ENCODE assay signal across 19 cellular contexts in the genomic region with DNA sequence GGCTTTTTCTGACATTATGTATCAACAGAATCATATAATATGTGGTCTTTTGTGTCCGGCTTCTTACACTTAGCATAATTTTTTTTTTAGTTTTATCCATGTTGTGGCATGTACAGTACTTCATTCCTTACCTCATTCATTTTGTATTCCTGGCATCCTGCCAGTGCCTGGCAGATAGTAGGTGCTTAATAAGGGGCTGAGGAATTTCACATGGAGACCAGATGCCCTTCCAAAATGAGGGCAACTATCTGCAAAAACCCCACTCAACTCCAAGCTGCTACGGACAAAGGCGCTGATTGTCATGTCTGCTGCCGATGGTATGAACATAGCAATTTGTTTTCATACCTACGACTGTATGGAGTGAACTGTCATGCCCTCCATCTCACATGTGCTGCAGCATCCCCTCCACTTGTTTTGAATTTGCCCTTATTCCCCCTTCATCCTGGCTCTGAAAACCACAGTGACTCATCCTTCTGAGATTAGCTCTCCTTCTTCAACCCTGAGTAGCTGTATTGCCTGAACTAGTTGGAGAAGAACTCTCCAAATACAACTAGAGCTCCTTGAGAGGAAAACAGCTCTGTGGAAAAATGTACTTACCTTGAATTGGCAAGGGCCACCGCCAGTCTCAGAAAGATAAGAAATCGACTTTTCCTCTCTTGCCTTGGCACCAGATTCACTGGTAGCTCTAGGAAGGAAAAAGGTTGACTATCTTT. TPM values are rescaled to one million over a fixed set of nuclear protein-coding genes. Genes with fewer than 3 reads are reported as not detected.
DNase-seq lines count a peak whose midpoint lies in the region; ATAC-seq and TF ChIP-seq lines count a peak whose summit lies in the region.
"Had no signal": no experiment of that assay in that cellular context is flagged by ENCODE, and none has a peak within 500 bp of the region (broad histone marks: within the 10 kb centered on the region; RNA-seq: fewer than 3 reads in every experiment).

No MANE protein-coding gene starts in this region.

- peaks cover 21% of the 10 kb centered on the region for H3K27me3 ChIP-seq in IMR-90 (ENCODE audit: control insufficient read depth, insufficient read depth, low read length)
- peaks cover 18% of the 10 kb centered on the region for H3K27me3 ChIP-seq in adipocyte (replicated peaks; ENCODE audit: control insufficient read depth, insufficient read depth, low read length)

- H3K9me3 ChIP-seq in IMR-90 (ENCODE audit: control insufficient read depth, insufficient read depth, low read length), result 0 out of 2 replicates have a peak, but pooled peaks cover 3% of the 10 kb centered on the region
- H3K9me3 ChIP-seq in adipocyte (ENCODE audit: control insufficient read depth, low read length), result peaks cover 4% of the 10 kb centered on the region

- H3K4me2 ChIP-seq in IMR-90 (ENCODE audit: low read depth, low read length), result no peak overlapping the region

- CTCF ChIA-PET in IMR-90 (lab: Yijun Ruan, JAX), result no interaction called here

- no peak overlapping the region for H2BK5ac ChIP-seq in IMR-90 (ENCODE audit: low read depth, low read length, poor library complexity, severe bottlenecking)

- no peaks in the 10 kb centered on the region for H3K9me1 ChIP-seq in IMR-90 (ENCODE audit: insufficient read depth, low read length)

- no peak overlapping the region for H4K5ac ChIP-seq in IMR-90 (ENCODE audit: low read depth, low read length)

- no peak for TF ChIP-seq RAD21 in IMR-90 (IDR thresholded peaks at IDR 0.05; ENCODE audit: low read length)

- no peak overlapping the region for H3K56ac ChIP-seq in IMR-90 (ENCODE audit: extremely low read depth, insufficient read depth, low read length)

- in situ Hi-C loops in IMR-90 (cut with MboI; ENCODE audit: low sequenced_read_pairs), result no loop called here

- H3K4me3 ChIP-seq in IMR-90 (ENCODE audit: insufficient read depth, low read depth, low read length), result no peak overlapping the region
- no peak overlapping the region for H3K4me3 ChIP-seq in adipocyte (ENCODE audit: low read length)

- H3K4me1 ChIP-seq in IMR-90 (ENCODE audit: control insufficient read depth, insufficient read depth, low read length), result no peaks in the 10 kb centered on the region
- no peaks in the 10 kb centered on the region for H3K4me1 ChIP-seq in adipocyte (ENCODE audit: control insufficient read depth, insufficient read depth, low read length)

- H3K9ac ChIP-seq in IMR-90 (ENCODE audit: low read depth, low read length), result no peak overlapping the region
- H3K9ac ChIP-seq in adipocyte (ENCODE audit: low read length), result no peak overlapping the region

- no peak overlapping the region for H2AK5ac ChIP-seq in IMR-90 (ENCODE audit: low read depth, low read length)

- no peaks in the 10 kb centered on the region for H3K79me1 ChIP-seq in IMR-90 (ENCODE audit: low read depth in 1 of 2, low read length in 2 of 2)

- TF ChIP-seq CTCF in IMR-90 (conservative IDR thresholded peaks at IDR 0.05; ENCODE audit: low read depth, low read length) (no peak), GM20000 (IDR thresholded peaks at IDR 0.05; ENCODE audit: extremely low read depth, missing control alignments) (no peak)

- dilution Hi-C loops in IMR-90 (cut with HindIII; ENCODE audit: low sequenced_read_pairs, unreplicated experiment), result no loop called here

- H3K23ac ChIP-seq in IMR-90 (ENCODE audit: low read depth, low read length), result no peak overlapping the region

- intact Hi-C loops in IMR-90 (cut with micrococcal nuclease), result no loop called here

- no peaks in the 10 kb centered on the region for H4K20me1 ChIP-seq in IMR-90 (ENCODE audit: insufficient read depth, low read length)

- no peak for TF ChIP-seq POLR2A in IMR-90 (IDR thresholded peaks at IDR 0.05; ENCODE audit: low read depth, low read length)

- no peak overlapping the region for H3K18ac ChIP-seq in IMR-90 (ENCODE audit: low read depth, low read length)

- no peak overlapping the region for H2BK20ac ChIP-seq in IMR-90 (ENCODE audit: low read depth, low read length)

- no peak overlapping the region for H4K8ac ChIP-seq in IMR-90 (ENCODE audit: low read depth in 2 of 2, low read length in 2 of 2)

- no peak overlapping the region for H2BK15ac ChIP-seq in IMR-90 (ENCODE audit: low read depth, low read length)

- ATAC-seq in IMR-90 (ENCODE audit: low read depth) (no peak; the same call in 1 of the 2 replicates), GM18870 (IDR thresholded peaks at IDR 0.05; ENCODE audit: unreplicated experiment) (no peak)
- ATAC-seq: left lobe of liver; Right ventricle myocardium inferior; stimulated activated naive B cell treated with anti-CD40 and anti-IgM and Interleukin-4, amounts not matched to agents 10 μg/mL and 1 μg/mL and 100 μg/mL, for 72 hours had no signal

- no peak overlapping the region for H2AFZ ChIP-seq in IMR-90 (replicated peaks; ENCODE audit: low read length, poor library complexity)

- H3K36me3 ChIP-seq in IMR-90 (ENCODE audit: control insufficient read depth, insufficient read depth, low read length) (no peaks in the 10 kb centered on the region), adipocyte (ENCODE audit: control insufficient read depth, insufficient read depth, low read length, severe bottlenecking) (no peaks in the 10 kb centered on the region)
- H3K36me3 ChIP-seq: WERI-Rb-1 had no signal

- DNase-seq in DMS79 treated with DMSO at 0.1 percent for 48 hours (lab: John Stamatoyannopoulos, UW), result peak; percentile 9
- peak; percentile 63 for DNase-seq in IMR-90
- DNase-seq in adipocyte (ENCODE audit: low read depth), result peak; percentile 14
- DNase-seq in kidney glomerular epithelial cell (lab: John Stamatoyannopoulos, UW), result peak; percentile 62
- DNase-seq in DMS53 treated with DMSO at 0.1 percent for 48 hours (lab: John Stamatoyannopoulos, UW; ENCODE audit: unreplicated experiment), result no peak
- DNase-seq in GM20000 (ENCODE audit: low spot score), result no peak
- no peak for DNase-seq in activated gamma-delta T cell treated with Interleukin-2 at 50 U/mL for 16 hours
- DNase-seq: activated T-cell treated with anti-CD3 and anti-CD28 coated beads, Interleukin-2, amount 50 U/mL, for 48 hours; CD4-positive, alpha-beta T cell; NCI-H1048; NCI-H446; stimulated activated CD4-positive, alpha-beta T cell treated with anti-CD3 and anti-CD28 coated beads, Interleukin-1b, Interleukin-23, amount 100 ng/mL, for 48 hours; stimulated activated naive B cell treated with anti-CD40 and anti-IgM and Interleukin-4, amounts not matched to agents 10 μg/mL and 1 μg/mL and 100 μg/mL, for 72 hours; WERI-Rb-1 had no signal

- no TSS peak for BruUV-seq in IMR-90 (replicated peaks; lab: Mats Ljungman, UMichigan)

- H2AK9ac ChIP-seq in IMR-90 (replicated peaks; ENCODE audit: low read depth, low read length, poor library complexity), result no peak overlapping the region

- no CpG with 5 or more reads among the region's 7 CpGs for WGBS in IMR-90 (ENCODE audit: extremely low coverage in 2 of 2, insufficient read length in 1 of 2), 2 experiments

- H3K14ac ChIP-seq in IMR-90 (replicated peaks; ENCODE audit: low read depth, low read length), result no peak overlapping the region

- H4K91ac ChIP-seq in IMR-90 (ENCODE audit: insufficient read depth, low read depth, low read length), result no peak overlapping the region

- POLR2A ChIA-PET in IMR-90 (lab: Charles Lee; ENCODE audit: unreplicated experiment), result no interaction called here

- H3K4ac ChIP-seq in IMR-90 (ENCODE audit: low read depth, low read length), result no peak overlapping the region

- no peak overlapping the region for H3K27ac ChIP-seq in IMR-90 (ENCODE audit: insufficient read depth, low read length)
- H3K27ac ChIP-seq: WERI-Rb-1 had no signal

- H2BK120ac ChIP-seq in IMR-90 (ENCODE audit: low read depth, low read length), result no peak overlapping the region

TF ChIP-seq in IMR-90, 13 proteins besides CTCF, POLR2A, EP300 and RAD21:
- TF ChIP-seq FOS (IDR thresholded peaks at IDR 0.05; ENCODE audit: low read depth, low read length) (0 out of 2 replicates have a peak, but pooled peaks have one; percentile 25), USF2 (IDR thresholded peaks at IDR 0.05; ENCODE audit: low read depth, low read length) (no peak)

RNA-seq across cellular contexts. Expression of gene FOXE1, which starts 41.3 kb away (rescaled TPM):
- under 0.01 and 0.28 TPM in 2 replicates for total RNA-seq in IMR-90 (2012; rRNA removed)
- polyA plus RNA-seq in IMR-90 (2012; rRNA removed), result 0.22 TPM in 2 replicates
- polyA plus RNA-seq in IMR-90 (2012; cell fraction: cytosol; rRNA removed), result 0.14 and 0.36 TPM in 2 replicates
- polyA plus RNA-seq in IMR-90 (2012; cell fraction: nucleus; rRNA removed; ENCODE audit: low replicate concordance), result 0.52 and 0.65 TPM in 2 replicates
- total RNA-seq: cardiac septum; CD4-positive, alpha-beta T cell; left lobe of liver; omental fat pad; Right ventricle myocardium inferior had no signal

Comparison
In these comparisons a context has a peak if more than half of its experiments do, and no peak if none do; other contexts are left out.
1. DNase-seq: peak in DMS79 treated with DMSO at 0.1 percent for 48 hours (single experiment), IMR-90 (single experiment), adipocyte (single experiment) and kidney glomerular epithelial cell (single experiment); none in DMS53 treated with DMSO at 0.1 percent for 48 hours (single experiment), GM20000 (single experiment) and activated gamma-delta T cell treated with Interleukin-2 at 50 U/mL for 16 hours (single experiment).